In genomic region chr11:65558002-65558784, GRCh38 we compare ENCODE assay signal across 8 cellular contexts. TPM values are rescaled to one million over a fixed set of nuclear protein-coding genes. Genes with fewer than 3 reads are reported as not detected.
A peak's percentile ranks its signal among the peaks of the same experiment; 100 is the strongest.
DNase-seq lines count a peak whose midpoint lies in the region; ATAC-seq, FAIRE-seq and TF ChIP-seq lines count a peak whose summit lies in the region.

LTBP3 (minus strand) TSS chr11:65558359; CDS start chr11:65557959, 400 bp downstream.

- H3K36me3 Mint-ChIP-seq in CD14-positive monocyte: peaks cover 0 to 9% of the 10 kb centered on the region in 2 donors

- peaks cover 28% of the 10 kb centered on the region for H3K79me2 ChIP-seq in HCT116 (ENCODE audit: insufficient read depth, low read length)
- no peaks in the 10 kb centered on the region for H3K79me2 ChIP-seq in GM12878 (ENCODE audit: control insufficient read depth, insufficient read depth, low read length)
- peaks cover 3% of the 10 kb centered on the region for H3K79me2 ChIP-seq in parathyroid adenoma

- H3K9ac ChIP-seq in HCT116 (ENCODE audit: low read length) (peak within 1 kb of the TSS; percentile 83), GM12878 (ENCODE audit: control insufficient read depth, insufficient read depth, low read length) (no peak within 1 kb of the TSS; the same call in 1 of the 2 replicates), parathyroid adenoma (peak within 1 kb of the TSS; percentile 19)

- intact Hi-C loops in CD14-positive monocyte (cut with micrococcal nuclease): no loop called here
- intact Hi-C loops in HCT116 (cut with micrococcal nuclease): no loop called here
- intact Hi-C loops in GM12878 (cut with micrococcal nuclease; ENCODE audit: unreplicated experiment): no loop called here

- TF ChIP-seq CTCF in CD14-positive monocyte (IDR thresholded peaks at IDR 0.05): no peak
- TF ChIP-seq CTCF in HCT116 (IDR thresholded peaks at IDR 0.05 in 2 of 3, conservative IDR thresholded peaks at IDR 0.05 in 1 of 3; ENCODE audit: borderline replicate concordance in 1 of 3, insufficient read depth in 1 of 3, low read depth in 2 of 3, low read length in 2 of 3): no peak
- no peak for TF ChIP-seq CTCF in GM12878 (IDR thresholded peaks at IDR 0.05 in 2 of 3, conservative IDR thresholded peaks at IDR 0.05 in 1 of 3; ENCODE audit: control insufficient read depth in 2 of 3, extremely low read depth in 1 of 3, insufficient read depth in 1 of 3, low read depth in 3 of 3, low read length in 3 of 3)
- no peak for TF ChIP-seq CTCF in right atrium auricular region (IDR thresholded peaks at IDR 0.05)
- peak; percentile 7 for TF ChIP-seq CTCF in parathyroid adenoma (IDR thresholded peaks at IDR 0.05)

- BruUV-seq in HCT116 (replicated peaks; lab: Mats Ljungman, UMichigan) (no TSS peak), GM12878 (replicated peaks; lab: Mats Ljungman, UMichigan) (no TSS peak)

- no peaks in the 10 kb centered on the region for H3K9me2 ChIP-seq in HCT116 (ENCODE audit: insufficient read depth)

- peak within 1 kb of the TSS; percentile 99 for H3K27ac ChIP-seq in HCT116 (ENCODE audit: low read depth, low read length)
- H3K27ac ChIP-seq in GM12878 (ENCODE audit: control insufficient read depth, insufficient read depth): no peak within 1 kb of the TSS
- peak within 1 kb of the TSS; percentile 98 for H3K27ac ChIP-seq in right atrium auricular region
- peak within 1 kb of the TSS; percentile 87 for H3K27ac ChIP-seq in parathyroid adenoma

- no peaks in the 10 kb centered on the region for H4K20me1 ChIP-seq in HCT116 (ENCODE audit: insufficient read depth)
- no peaks in the 10 kb centered on the region for H4K20me1 ChIP-seq in GM12878 (ENCODE audit: control insufficient read depth, insufficient read depth)

- peak within 1 kb of the TSS in 1 of 7 donors; percentile 10 for H3K27ac Mint-ChIP-seq in CD14-positive monocyte

- POLR2A ChIA-PET in HCT116 (lab: Charles Lee) (interaction anchor here (0.9 to 1.5 kb wide), 3 partner anchors 15 to 59 kb away, joined by 4 read pairs; partner anchors contain the start of genes FAM89B and MALAT1), GM12878 (lab: Charles Lee) (no interaction called here)

- H3K36me3 ChIP-seq in HCT116 (ENCODE audit: control insufficient read depth in 1 of 2, insufficient read depth in 2 of 2, low read length in 2 of 2): no peaks in the 10 kb centered on the region
- no peaks in the 10 kb centered on the region for H3K36me3 ChIP-seq in GM12878 (ENCODE audit: control insufficient read depth in 2 of 2, insufficient read depth in 2 of 2, low read length in 1 of 2)
- peaks cover 8% of the 10 kb centered on the region for H3K36me3 ChIP-seq in right atrium auricular region
- no peaks in the 10 kb centered on the region for H3K36me3 ChIP-seq in parathyroid adenoma (ENCODE audit: control insufficient read depth, insufficient read depth, low read length)

- CTCF ChIA-PET in HCT116 (lab: Charles Lee) (interaction anchor here (1.3 to 2.2 kb wide), 2 partner anchors 12 to 18 kb away, joined by 5 to 14 read pairs; partner anchors contain the start of gene ZNRD2), GM12878 (lab: Yijun Ruan, JAX) (interaction anchor here (0.6 to 2.0 kb wide), 2 partner anchors 17 kb away, joined by 3 to 6 read pairs; no protein-coding TSS in a partner anchor)

- TF ChIP-seq RAD21 in HCT116 (IDR thresholded peaks at IDR 0.05; ENCODE audit: low read depth) (no peak), GM12878 (IDR thresholded peaks at IDR 0.05; ENCODE audit: insufficient read depth, low read depth, low read length) (no peak)

- ATAC-seq in HCT116 (peak; percentile 21), GM12878 (peak; percentile 79), GM18870 (IDR thresholded peaks at IDR 0.05; ENCODE audit: unreplicated experiment) (no peak), HG03175 (IDR thresholded peaks at IDR 0.05; ENCODE audit: unreplicated experiment) (no peak)

- WGBS in GM12878 (ENCODE audit: insufficient coverage, insufficient replicate concordance, low lambda C conversion rate, missing lambda C conversion rate): 1% methylated on average over 22 of the region's 77 CpGs

- no peak for TF ChIP-seq EP300 in GM12878 (IDR thresholded peaks at IDR 0.05; ENCODE audit: borderline replicate concordance in 1 of 2, control insufficient read depth in 1 of 2, low read depth in 2 of 2, low read length in 2 of 2)

- H3K27me3 ChIP-seq in HCT116 (ENCODE audit: insufficient read depth, low read length) (no peaks in the 10 kb centered on the region), GM12878 (replicated peaks in 1 of 2; ENCODE audit: control insufficient read depth in 2 of 2, insufficient read depth in 2 of 2, low read length in 1 of 2) (no peaks in the 10 kb centered on the region; a peak in 2 of 4 replicates), right atrium auricular region (no peaks in the 10 kb centered on the region), parathyroid adenoma (ENCODE audit: control insufficient read depth, insufficient read depth, low read length) (no peaks in the 10 kb centered on the region)

- H3K9me3 Mint-ChIP-seq in CD14-positive monocyte: peaks cover 0 to 2% (median 0%) of the 10 kb centered on the region in 7 donors

- H3K9me3 ChIP-seq in HCT116 (ENCODE audit: control insufficient read depth in 1 of 2, insufficient read depth in 1 of 2, low read depth in 1 of 2, low read length in 2 of 2): no peaks in the 10 kb centered on the region
- no peaks in the 10 kb centered on the region for H3K9me3 ChIP-seq in GM12878 (replicated peaks; ENCODE audit: control insufficient read depth, insufficient read depth, low read length)
- H3K9me3 ChIP-seq in right atrium auricular region: no peaks in the 10 kb centered on the region
- H3K9me3 ChIP-seq in parathyroid adenoma (ENCODE audit: control insufficient read depth, low read length): no peaks in the 10 kb centered on the region

- H3K4me3 ChIP-seq in HCT116 (replicated peaks in 1 of 2; ENCODE audit: low read depth in 1 of 2, low read length in 2 of 2): peak within 1 kb of the TSS; percentile 64 to 68
- peak within 1 kb of the TSS; percentile 64; the same call in 1 of the 2 replicates for H3K4me3 ChIP-seq in GM12878
- peak within 1 kb of the TSS; percentile 57 to 70 for H3K4me3 ChIP-seq in right atrium auricular region
- H3K4me3 ChIP-seq in parathyroid adenoma (ENCODE audit: low read depth, low read length): peak within 1 kb of the TSS; percentile 57

- peaks cover 21 to 45% (median 41%) of the 10 kb centered on the region in 3 donors for H3K27me3 Mint-ChIP-seq in CD14-positive monocyte (ENCODE audit: low read depth in 3 of 3)

- in situ Hi-C loops in GM12878 (cut with MboI): no loop called here

- H3K4me1 Mint-ChIP-seq in CD14-positive monocyte: peaks cover 43% of the 10 kb centered on the region

- peak within 1 kb of the TSS; percentile 96 for H3K4me2 ChIP-seq in HCT116 (ENCODE audit: low read length)
- peak within 1 kb of the TSS; percentile 89 for H3K4me2 ChIP-seq in GM12878 (ENCODE audit: control insufficient read depth, insufficient read depth)
- H3K4me2 ChIP-seq in parathyroid adenoma (ENCODE audit: low read length): peak within 1 kb of the TSS; percentile 72

- H3K4me1 ChIP-seq in HCT116 (ENCODE audit: control insufficient read depth in 1 of 2, insufficient read depth in 2 of 2, low read length in 2 of 2) (peaks cover 82 to 94% of the 10 kb centered on the region in 2 experiments), GM12878 (ENCODE audit: control insufficient read depth, insufficient read depth, low read length) (no peaks in the 10 kb centered on the region), right atrium auricular region (peaks cover 0 to 69% of the 10 kb centered on the region in 2 donors), parathyroid adenoma (peaks cover 21% of the 10 kb centered on the region)

- no peak within 1 kb of the TSS for H2AFZ ChIP-seq in HCT116 (ENCODE audit: low read depth, low read length, poor library complexity, severe bottlenecking)
- peak within 1 kb of the TSS; percentile 35 for H2AFZ ChIP-seq in GM12878 (ENCODE audit: control insufficient read depth, low read depth, low read length)
- H2AFZ ChIP-seq in parathyroid adenoma: peak within 1 kb of the TSS; percentile 77

- FAIRE-seq in RCC 7860 (lab: Jason Lieb, UNC) (no peak), GM12878 (lab: Jason Lieb, UNC) (no peak)

- H3K4me3 Mint-ChIP-seq in CD14-positive monocyte: peak within 1 kb of the TSS; percentile 73 to 84

- SMC1A ChIA-PET in GM12878 (lab: Charles Lee; ENCODE audit: uncharacterized antibody, unreplicated experiment): no interaction called here

- RAD21 ChIA-PET in HCT116 (lab: Charles Lee; ENCODE audit: low non-redundant PET in 1 of 2, low total read pairs in 2 of 2, uncharacterized antibody in 2 of 2, unreplicated experiment in 2 of 2) (interaction anchor here in 1 of 2 experiments (2.1 kb wide), 1 partner anchor 14 kb away, joined by 6 read pairs; the partner anchor contains the start of gene FAM89B), GM12878 (lab: Charles Lee; ENCODE audit: unreplicated experiment) (interaction anchor here (1.1 kb wide), 1 partner anchor 12 kb away, joined by 3 read pairs; the partner anchor contains the start of gene ZNRD2)

- DNase-seq in CD14-positive monocyte (ENCODE audit: low spot score): no peak
- DNase-seq in HCT116 (ENCODE audit: low read depth, low spot score): no peak
- DNase-seq in RCC 7860 (ENCODE audit: low spot score): peak; percentile 65
- no peak for DNase-seq in GM12878 (ENCODE audit: low read depth, low spot score)
- peak; percentile 82 for DNase-seq in right atrium auricular region (ENCODE audit: low spot score)

- TF ChIP-seq POLR2A in HCT116 (IDR thresholded peaks at IDR 0.05; ENCODE audit: borderline replicate concordance, extremely low read depth, insufficient read depth, insufficient read length) (no peak), GM12878 (IDR thresholded peaks at IDR 0.05; ENCODE audit: low read depth, low read length) (no peak)

RNA-seq across cellular contexts. Expression of gene LTBP3, which starts in this region (rescaled TPM):
- 1 to 10 TPM; 3.4 to 4.6 TPM for polyA plus RNA-seq in CD14-positive monocyte
- total RNA-seq in HCT116 (2021; ENCODE audit: unreplicated experiment): 248 TPM
- polyA plus RNA-seq in HCT116 (2012): 238 and 328 TPM in 2 replicates
- 8.6 and 11.6 TPM in 2 replicates for total RNA-seq in GM12878 (2013; cell fraction: nucleolus; rRNA removed)
- 8.5 and 9.0 TPM in 2 replicates for total RNA-seq in GM12878 (2014; rRNA removed)
- total RNA-seq in GM12878 (2014; rRNA removed; fragmentation: Illumina TruSeq; extraction: Trizol): 1.2 and 2.2 TPM in 2 replicates
- 8.0 and 9.0 TPM in 2 replicates for total RNA-seq in GM12878 (2021)
- polyA plus RNA-seq in GM12878 (2011; ENCODE audit: low read depth): 12.8 TPM
- polyA plus RNA-seq in GM12878 (2011; rRNA removed): 3.1 and 7.0 TPM in 2 replicates
- polyA plus RNA-seq in GM12878 (2011; cell fraction: cytosol; rRNA removed): 14.4 and 24.0 TPM in 2 replicates
- 47.3 and 52.7 TPM in 2 replicates for polyA plus RNA-seq in GM12878 (2011; cell fraction: nucleus; rRNA removed)
- polyA plus RNA-seq in GM12878 (2012): 15.6 and 16.4 TPM in 2 replicates
- polyA plus RNA-seq in GM12878 (2014; fragmentation: Illumina TruSeq; extraction: Trizol): 1.00 and 2.3 TPM in 2 replicates
- not detected for polyA plus RNA-seq in GM12878 (2014; fragmentation: Nextera tagmentation; extraction: Ambion mirVana)
- polyA plus RNA-seq in GM12878 (2014; rRNA removed): 12.2 and 14.7 TPM in 2 replicates
- polyA plus RNA-seq in GM12878 (2016; fragmentation: Nextera tagmentation; extraction: Ambion mirVana): 1 to 10 TPM; 4.0 to 5.5 TPM
- 3.8 and 4.7 TPM in 2 replicates for polyA minus RNA-seq in GM12878 (2011; rRNA and poly(A)+ RNA removed)
- polyA minus RNA-seq in GM12878 (2011; cell fraction: cytosol; rRNA and poly(A)+ RNA removed): 5.6 and 6.7 TPM in 2 replicates
- polyA minus RNA-seq in GM12878 (2011; cell fraction: nucleus; rRNA and poly(A)+ RNA removed): 6.6 and 12.8 TPM in 2 replicates
- 100 to 1,000 TPM; 114 to 161 TPM for total RNA-seq in right atrium auricular region

Comparison
In these comparisons a context has a peak if more than half of its experiments do, and no peak if none do; other contexts are left out.
1. RNA of gene LTBP3 (total RNA-seq): 248 TPM in HCT116 (single experiment) and 114 to 161 TPM in right atrium auricular region; 1.2 to 11.6 TPM in GM12878; every median in the first group is over 4 times any median in the second.
2. DNase-seq: peak in RCC 7860 (single experiment) and right atrium auricular region (single experiment); none in CD14-positive monocyte (single experiment), HCT116 (single experiment) and GM12878 (single experiment).
3. ATAC-seq: peak in HCT116 (single experiment) and GM12878 (single experiment); none in GM18870 (single experiment) and HG03175 (single experiment).
4. Peak in every context shown above with its lines, with median percentiles within 50 percentile points of each other: H3K4me2 ChIP-seq and H3K4me3 ChIP-seq.